Comparison of ENCODE assay signal across 1 cellular context in the genomic region with DNA sequence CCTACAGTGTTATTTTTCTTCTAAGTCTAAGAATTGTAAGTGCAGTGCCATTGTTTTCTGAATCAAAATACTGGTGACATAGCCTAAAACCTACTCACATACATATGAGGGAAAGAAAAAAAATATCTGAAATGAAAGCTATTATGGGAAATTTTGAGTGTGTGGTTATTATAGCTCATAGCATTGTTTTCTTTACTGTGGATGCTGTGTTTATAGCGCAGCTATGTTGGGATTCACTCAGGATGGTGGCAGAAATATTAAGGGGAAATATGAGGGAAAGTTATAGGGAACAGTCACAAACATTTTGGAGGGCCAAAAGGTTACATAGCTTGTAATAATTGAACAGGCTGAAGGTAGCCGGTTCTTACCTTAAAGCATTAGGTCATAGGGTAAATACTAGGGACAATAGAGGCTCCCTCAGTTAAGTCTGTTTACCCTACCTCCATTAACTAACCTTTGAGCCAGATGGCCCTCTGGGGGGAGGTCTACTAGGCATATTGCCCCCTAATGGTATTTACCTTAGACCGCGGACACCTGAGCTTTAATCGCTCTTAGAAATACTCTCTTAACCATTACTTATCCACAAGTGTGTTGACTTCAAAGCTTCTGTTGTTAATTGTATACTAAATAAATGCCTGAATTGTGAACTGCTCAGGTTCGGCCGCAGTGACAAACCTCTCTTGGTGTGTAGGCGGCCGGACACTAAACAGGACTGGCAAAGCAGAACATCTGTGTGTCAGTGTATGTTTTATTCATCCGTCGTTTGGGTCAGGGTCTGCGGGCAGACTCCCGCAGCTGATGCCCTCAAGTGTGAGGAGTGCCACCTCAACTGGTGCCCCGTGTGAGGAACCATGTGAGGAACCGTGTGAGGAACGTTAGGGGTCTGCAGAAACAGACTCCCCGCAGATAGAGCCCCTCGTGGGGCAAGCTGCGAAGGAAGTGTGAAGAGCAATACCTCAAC.
A peak's percentile ranks its signal among the peaks of the same experiment; 100 is the strongest.
TF ChIP-seq lines count a peak whose summit lies in the region.

No MANE protein-coding gene starts in this region.

TF ChIP-seq in HepG2, 621 proteins besides CTCF, POLR2A, EP300 and RAD21 (continued from another document and continues in another):
- TF ChIP-seq ASH2L (IDR thresholded peaks at IDR 0.05; ENCODE audit: insufficient read length, low read depth, low read length) (peak; percentile 75), AGO2 (optimal IDR thresholded peaks at IDR 0.05; ENCODE audit: low read depth, low read length) (no peak), KDM4B (CRISPR knock-in tag; IDR thresholded peaks at IDR 0.05) (no peak), ZNF556 (CRISPR knock-in tag; IDR thresholded peaks at IDR 0.05; ENCODE audit: borderline replicate concordance) (peak; percentile 44; the same call in 1 of the 2 replicates), SALL2 (CRISPR knock-in tag; IDR thresholded peaks at IDR 0.05) (no peak), HNRNPUL1 (IDR thresholded peaks at IDR 0.05; ENCODE audit: low read depth, low read length) (no peak), SMAD1 (CRISPR knock-in tag; IDR thresholded peaks at IDR 0.05; ENCODE audit: borderline replicate concordance, low read depth) (no peak; the same call in 1 of the 2 replicates), DMAP1 (CRISPR knock-in tag; IDR thresholded peaks at IDR 0.05) (peak; percentile 58), SRY (CRISPR knock-in tag; IDR thresholded peaks at IDR 0.05) (no peak), CEBPG (CRISPR knock-in tag; IDR thresholded peaks at IDR 0.05) (peak; percentile 52), ZC3H4 (CRISPR knock-in tag; IDR thresholded peaks at IDR 0.05; ENCODE audit: borderline replicate concordance) (no peak), ZNF282 (IDR thresholded peaks at IDR 0.05; ENCODE audit: partially characterized antibody) (no peak), ZNF720 (CRISPR knock-in tag; IDR thresholded peaks at IDR 0.05) (no peak), NCOR1 (IDR thresholded peaks at IDR 0.05; ENCODE audit: borderline replicate concordance, low read length) (peak; percentile 75; the same call in 1 of the 2 replicates), GTF2F1 (IDR thresholded peaks at IDR 0.05; ENCODE audit: low read length) (no peak), CBX1 (IDR thresholded peaks at IDR 0.05; ENCODE audit: low read depth) (no peak), NCOA2 (CRISPR knock-in tag; IDR thresholded peaks at IDR 0.05) (peak; percentile 96), MEIS2 (CRISPR knock-in tag; IDR thresholded peaks at IDR 0.05) (no peak; the same call in 1 of the 2 replicates), PPARG (CRISPR knock-in tag; conservative IDR thresholded peaks at IDR 0.05) (peak; percentile 98), FLYWCH1 (CRISPR knock-in tag; IDR thresholded peaks at IDR 0.05) (no peak), HMG20B (CRISPR knock-in tag; conservative IDR thresholded peaks at IDR 0.05) (peak; percentile 94), ZNF7 (CRISPR knock-in tag; IDR thresholded peaks at IDR 0.05) (no peak), MAZ (IDR thresholded peaks at IDR 0.05; ENCODE audit: borderline replicate concordance, low read depth, low read length) (no peak), MAZ (CRISPR knock-in tag; IDR thresholded peaks at IDR 0.05; ENCODE audit: low read depth) (no peak; the same call in 1 of the 2 replicates), NFKBIZ (CRISPR knock-in tag; IDR thresholded peaks at IDR 0.05) (peak; percentile 49; the same call in 1 of the 2 replicates), SALL1 (CRISPR knock-in tag; IDR thresholded peaks at IDR 0.05) (peak; percentile 68), ZNF441 (CRISPR knock-in tag; IDR thresholded peaks at IDR 0.05; ENCODE audit: borderline replicate concordance) (no peak), KAT7 (CRISPR knock-in tag; IDR thresholded peaks at IDR 0.05; ENCODE audit: borderline replicate concordance) (peak; percentile 89; the same call in 1 of the 2 replicates), MED8 (CRISPR knock-in tag; IDR thresholded peaks at IDR 0.05; ENCODE audit: insufficient replicate concordance) (no peak), ZKSCAN1 (IDR thresholded peaks at IDR 0.05; ENCODE audit: low read length) (no peak)
- TF ChIP-seq, protein P1, sequence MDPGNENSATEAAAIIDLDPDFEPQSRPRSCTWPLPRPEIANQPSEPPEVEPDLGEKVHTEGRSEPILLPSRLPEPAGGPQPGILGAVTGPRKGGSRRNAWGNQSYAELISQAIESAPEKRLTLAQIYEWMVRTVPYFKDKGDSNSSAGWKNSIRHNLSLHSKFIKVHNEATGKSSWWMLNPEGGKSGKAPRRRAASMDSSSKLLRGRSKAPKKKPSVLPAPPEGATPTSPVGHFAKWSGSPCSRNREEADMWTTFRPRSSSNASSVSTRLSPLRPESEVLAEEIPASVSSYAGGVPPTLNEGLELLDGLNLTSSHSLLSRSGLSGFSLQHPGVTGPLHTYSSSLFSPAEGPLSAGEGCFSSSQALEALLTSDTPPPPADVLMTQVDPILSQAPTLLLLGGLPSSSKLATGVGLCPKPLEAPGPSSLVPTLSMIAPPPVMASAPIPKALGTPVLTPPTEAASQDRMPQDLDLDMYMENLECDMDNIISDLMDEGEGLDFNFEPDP (CRISPR knock-in tag; conservative IDR thresholded peaks at IDR 0.05) = no peak
- TF ChIP-seq, protein P2, sequence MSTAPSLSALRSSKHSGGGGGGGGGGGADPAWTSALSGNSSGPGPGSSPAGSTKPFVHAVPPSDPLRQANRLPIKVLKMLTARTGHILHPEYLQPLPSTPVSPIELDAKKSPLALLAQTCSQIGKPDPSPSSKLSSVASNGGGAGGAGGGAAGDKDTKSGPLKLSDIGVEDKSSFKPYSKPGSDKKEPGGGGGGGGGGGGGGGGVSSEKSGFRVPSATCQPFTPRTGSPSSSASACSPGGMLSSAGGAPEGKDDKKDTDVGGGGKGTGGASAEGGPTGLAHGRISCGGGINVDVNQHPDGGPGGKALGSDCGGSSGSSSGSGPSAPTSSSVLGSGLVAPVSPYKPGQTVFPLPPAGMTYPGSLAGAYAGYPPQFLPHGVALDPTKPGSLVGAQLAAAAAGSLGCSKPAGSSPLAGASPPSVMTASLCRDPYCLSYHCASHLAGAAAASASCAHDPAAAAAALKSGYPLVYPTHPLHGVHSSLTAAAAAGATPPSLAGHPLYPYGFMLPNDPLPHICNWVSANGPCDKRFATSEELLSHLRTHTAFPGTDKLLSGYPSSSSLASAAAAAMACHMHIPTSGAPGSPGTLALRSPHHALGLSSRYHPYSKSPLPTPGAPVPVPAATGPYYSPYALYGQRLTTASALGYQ (CRISPR knock-in tag; IDR thresholded peaks at IDR 0.05) = peak; percentile 92
- TF ChIP-seq, protein P3, sequence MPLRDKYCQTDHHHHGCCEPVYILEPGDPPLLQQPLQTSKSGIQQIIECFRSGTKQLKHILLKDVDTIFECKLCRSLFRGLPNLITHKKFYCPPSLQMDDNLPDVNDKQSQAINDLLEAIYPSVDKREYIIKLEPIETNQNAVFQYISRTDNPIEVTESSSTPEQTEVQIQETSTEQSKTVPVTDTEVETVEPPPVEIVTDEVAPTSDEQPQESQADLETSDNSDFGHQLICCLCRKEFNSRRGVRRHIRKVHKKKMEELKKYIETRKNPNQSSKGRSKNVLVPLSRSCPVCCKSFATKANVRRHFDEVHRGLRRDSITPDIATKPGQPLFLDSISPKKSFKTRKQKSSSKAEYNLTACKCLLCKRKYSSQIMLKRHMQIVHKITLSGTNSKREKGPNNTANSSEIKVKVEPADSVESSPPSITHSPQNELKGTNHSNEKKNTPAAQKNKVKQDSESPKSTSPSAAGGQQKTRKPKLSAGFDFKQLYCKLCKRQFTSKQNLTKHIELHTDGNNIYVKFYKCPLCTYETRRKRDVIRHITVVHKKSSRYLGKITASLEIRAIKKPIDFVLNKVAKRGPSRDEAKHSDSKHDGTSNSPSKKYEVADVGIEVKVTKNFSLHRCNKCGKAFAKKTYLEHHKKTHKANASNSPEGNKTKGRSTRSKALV (CRISPR knock-in tag; IDR thresholded peaks at IDR 0.05) = no peak
- TF ChIP-seq, protein P4, sequence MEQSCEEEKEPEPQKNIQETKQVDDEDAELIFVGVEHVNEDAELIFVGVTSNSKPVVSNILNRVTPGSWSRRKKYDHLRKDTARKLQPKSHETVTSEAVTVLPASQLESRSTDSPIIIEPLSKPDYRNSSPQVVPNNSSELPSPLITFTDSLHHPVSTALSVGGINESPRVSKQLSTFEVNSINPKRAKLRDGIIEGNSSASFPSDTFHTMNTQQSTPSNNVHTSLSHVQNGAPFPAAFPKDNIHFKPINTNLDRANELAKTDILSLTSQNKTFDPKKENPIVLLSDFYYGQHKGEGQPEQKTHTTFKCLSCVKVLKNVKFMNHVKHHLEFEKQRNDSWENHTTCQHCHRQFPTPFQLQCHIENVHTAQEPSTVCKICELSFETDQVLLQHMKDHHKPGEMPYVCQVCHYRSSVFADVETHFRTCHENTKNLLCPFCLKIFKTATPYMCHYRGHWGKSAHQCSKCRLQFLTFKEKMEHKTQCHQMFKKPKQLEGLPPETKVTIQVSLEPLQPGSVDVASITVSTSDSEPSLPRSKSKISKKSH (CRISPR knock-in tag; IDR thresholded peaks at IDR 0.05; ENCODE audit: borderline replicate concordance) = no peak
- TF ChIP-seq, protein P5, sequence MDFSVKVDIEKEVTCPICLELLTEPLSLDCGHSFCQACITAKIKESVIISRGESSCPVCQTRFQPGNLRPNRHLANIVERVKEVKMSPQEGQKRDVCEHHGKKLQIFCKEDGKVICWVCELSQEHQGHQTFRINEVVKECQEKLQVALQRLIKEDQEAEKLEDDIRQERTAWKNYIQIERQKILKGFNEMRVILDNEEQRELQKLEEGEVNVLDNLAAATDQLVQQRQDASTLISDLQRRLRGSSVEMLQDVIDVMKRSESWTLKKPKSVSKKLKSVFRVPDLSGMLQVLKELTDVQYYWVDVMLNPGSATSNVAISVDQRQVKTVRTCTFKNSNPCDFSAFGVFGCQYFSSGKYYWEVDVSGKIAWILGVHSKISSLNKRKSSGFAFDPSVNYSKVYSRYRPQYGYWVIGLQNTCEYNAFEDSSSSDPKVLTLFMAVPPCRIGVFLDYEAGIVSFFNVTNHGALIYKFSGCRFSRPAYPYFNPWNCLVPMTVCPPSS (IDR thresholded peaks at IDR 0.05) = no peak
- TF ChIP-seq, protein P6, sequence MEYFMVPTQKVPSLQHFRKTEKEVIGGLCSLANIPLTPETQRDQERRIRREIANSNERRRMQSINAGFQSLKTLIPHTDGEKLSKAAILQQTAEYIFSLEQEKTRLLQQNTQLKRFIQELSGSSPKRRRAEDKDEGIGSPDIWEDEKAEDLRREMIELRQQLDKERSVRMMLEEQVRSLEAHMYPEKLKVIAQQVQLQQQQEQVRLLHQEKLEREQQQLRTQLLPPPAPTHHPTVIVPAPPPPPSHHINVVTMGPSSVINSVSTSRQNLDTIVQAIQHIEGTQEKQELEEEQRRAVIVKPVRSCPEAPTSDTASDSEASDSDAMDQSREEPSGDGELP (IDR thresholded peaks at IDR 0.05; ENCODE audit: borderline replicate concordance, low read depth) = peak; percentile 69; the same call in 1 of the 2 replicates
- TF ChIP-seq, protein P7, sequence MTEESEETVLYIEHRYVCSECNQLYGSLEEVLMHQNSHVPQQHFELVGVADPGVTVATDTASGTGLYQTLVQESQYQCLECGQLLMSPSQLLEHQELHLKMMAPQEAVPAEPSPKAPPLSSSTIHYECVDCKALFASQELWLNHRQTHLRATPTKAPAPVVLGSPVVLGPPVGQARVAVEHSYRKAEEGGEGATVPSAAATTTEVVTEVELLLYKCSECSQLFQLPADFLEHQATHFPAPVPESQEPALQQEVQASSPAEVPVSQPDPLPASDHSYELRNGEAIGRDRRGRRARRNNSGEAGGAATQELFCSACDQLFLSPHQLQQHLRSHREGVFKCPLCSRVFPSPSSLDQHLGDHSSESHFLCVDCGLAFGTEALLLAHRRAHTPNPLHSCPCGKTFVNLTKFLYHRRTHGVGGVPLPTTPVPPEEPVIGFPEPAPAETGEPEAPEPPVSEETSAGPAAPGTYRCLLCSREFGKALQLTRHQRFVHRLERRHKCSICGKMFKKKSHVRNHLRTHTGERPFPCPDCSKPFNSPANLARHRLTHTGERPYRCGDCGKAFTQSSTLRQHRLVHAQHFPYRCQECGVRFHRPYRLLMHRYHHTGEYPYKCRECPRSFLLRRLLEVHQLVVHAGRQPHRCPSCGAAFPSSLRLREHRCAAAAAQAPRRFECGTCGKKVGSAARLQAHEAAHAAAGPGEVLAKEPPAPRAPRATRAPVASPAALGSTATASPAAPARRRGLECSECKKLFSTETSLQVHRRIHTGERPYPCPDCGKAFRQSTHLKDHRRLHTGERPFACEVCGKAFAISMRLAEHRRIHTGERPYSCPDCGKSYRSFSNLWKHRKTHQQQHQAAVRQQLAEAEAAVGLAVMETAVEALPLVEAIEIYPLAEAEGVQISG (CRISPR knock-in tag; IDR thresholded peaks at IDR 0.05) = peak; percentile 31; the same call in 1 of the 2 replicates
- TF ChIP-seq, protein P8, sequence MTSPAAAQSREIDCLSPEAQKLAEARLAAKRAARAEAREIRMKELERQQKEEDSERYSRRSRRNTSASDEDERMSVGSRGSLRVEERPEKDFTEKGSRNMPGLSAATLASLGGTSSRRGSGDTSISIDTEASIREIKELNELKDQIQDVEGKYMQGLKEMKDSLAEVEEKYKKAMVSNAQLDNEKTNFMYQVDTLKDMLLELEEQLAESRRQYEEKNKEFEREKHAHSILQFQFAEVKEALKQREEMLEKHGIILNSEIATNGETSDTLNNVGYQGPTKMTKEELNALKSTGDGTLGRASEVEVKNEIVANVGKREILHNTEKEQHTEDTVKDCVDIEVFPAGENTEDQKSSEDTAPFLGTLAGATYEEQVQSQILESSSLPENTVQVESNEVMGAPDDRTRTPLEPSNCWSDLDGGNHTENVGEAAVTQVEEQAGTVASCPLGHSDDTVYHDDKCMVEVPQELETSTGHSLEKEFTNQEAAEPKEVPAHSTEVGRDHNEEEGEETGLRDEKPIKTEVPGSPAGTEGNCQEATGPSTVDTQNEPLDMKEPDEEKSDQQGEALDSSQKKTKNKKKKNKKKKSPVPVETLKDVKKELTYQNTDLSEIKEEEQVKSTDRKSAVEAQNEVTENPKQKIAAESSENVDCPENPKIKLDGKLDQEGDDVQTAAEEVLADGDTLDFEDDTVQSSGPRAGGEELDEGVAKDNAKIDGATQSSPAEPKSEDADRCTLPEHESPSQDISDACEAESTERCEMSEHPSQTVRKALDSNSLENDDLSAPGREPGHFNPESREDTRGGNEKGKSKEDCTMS (CRISPR knock-in tag; conservative IDR thresholded peaks at IDR 0.05) = no peak
- TF ChIP-seq, protein P9, sequence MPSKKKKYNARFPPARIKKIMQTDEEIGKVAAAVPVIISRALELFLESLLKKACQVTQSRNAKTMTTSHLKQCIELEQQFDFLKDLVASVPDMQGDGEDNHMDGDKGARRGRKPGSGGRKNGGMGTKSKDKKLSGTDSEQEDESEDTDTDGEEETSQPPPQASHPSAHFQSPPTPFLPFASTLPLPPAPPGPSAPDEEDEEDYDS (CRISPR knock-in tag; IDR thresholded peaks at IDR 0.05) = 0 out of 2 replicates have a peak, but pooled peaks have one; percentile 26
- TF ChIP-seq, protein P10, sequence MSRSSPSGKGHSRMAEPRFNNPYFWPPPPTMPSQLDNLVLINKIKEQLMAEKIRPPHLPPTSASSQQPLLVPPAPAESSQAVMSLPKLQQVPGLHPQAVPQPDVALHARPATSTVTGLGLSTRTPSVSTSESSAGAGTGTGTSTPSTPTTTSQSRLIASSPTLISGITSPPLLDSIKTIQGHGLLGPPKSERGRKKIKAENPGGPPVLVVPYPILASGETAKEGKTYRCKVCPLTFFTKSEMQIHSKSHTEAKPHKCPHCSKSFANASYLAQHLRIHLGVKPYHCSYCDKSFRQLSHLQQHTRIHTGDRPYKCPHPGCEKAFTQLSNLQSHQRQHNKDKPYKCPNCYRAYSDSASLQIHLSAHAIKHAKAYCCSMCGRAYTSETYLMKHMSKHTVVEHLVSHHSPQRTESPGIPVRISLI (CRISPR knock-in tag; IDR thresholded peaks at IDR 0.05; ENCODE audit: borderline replicate concordance) = 0 out of 2 replicates have a peak, but pooled peaks have one; percentile 31
